ENCODE assay signal across 9 cellular contexts in the genomic region with DNA sequence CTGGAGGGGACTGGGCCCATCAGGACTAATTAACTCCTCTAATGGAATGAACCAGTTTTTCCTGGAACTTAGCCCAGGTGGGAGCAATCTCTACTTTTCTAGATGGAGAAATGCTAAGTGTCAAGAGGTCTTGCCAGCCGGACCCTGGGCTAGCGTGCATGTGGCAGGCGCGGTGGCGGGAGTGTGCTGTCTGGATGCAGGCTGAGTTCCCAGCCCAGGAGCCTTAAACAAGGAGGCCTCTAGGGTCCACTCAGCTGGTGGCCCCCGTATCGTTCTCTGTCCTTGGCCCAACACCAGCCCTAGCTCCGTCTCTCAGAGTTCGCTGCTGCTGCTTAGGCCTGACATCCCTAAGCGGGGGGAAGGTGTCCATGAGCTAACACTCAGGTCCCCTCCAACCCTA.
"Had no signal": no experiment of that assay in that cellular context is flagged by ENCODE, and none has a peak within 500 bp of the region (broad histone marks: within the 10 kb centered on the region; RNA-seq: fewer than 3 reads in every experiment).

No MANE protein-coding gene starts in this region.

- DNase-seq: GM23248, GOT3, H7, H9, HCEC 1CT, HFFc6 had no signal

- H3K4me3 Mint-ChIP-seq: GM23338, H9, HFFc6 had no signal

- H3K9ac ChIP-seq: GM23248 had no signal

- H3K9me3 ChIP-seq: HAP-1 had no signal

- H3K36me3 ChIP-seq: HAP-1 had no signal

- H3K9me3 Mint-ChIP-seq: GM23338, H9, HFFc6 had no signal

- H2AFZ ChIP-seq: GM23248, GM23338 had no signal

- ATAC-seq: GM23338, HCT116 had no signal

- H3K27ac ChIP-seq: GM23248 had no signal

- H3K4me2 ChIP-seq: GM23338 had no signal

- H3K27ac Mint-ChIP-seq: GM23338, HFFc6 had no signal

- H3K4me3 ChIP-seq: GM23248, GM23338, HAP-1 had no signal
